15 cellular contexts compared by ENCODE assay signal in genomic region chr3:170040283-170040907, GRCh38. TPM values are rescaled to one million over a fixed set of nuclear protein-coding genes. Genes with fewer than 3 reads are reported as not detected.
A peak's percentile ranks its signal among the peaks of the same experiment; 100 is the strongest.
DNase-seq lines count a peak whose midpoint lies in the region; ATAC-seq, FAIRE-seq and TF ChIP-seq lines count a peak whose summit lies in the region.
"Had no signal": no experiment of that assay in that cellular context is flagged by ENCODE, and none has a peak within 500 bp of the region (broad histone marks: within the 10 kb centered on the region; RNA-seq: fewer than 3 reads in every experiment).

No MANE protein-coding gene starts in this region.

- H3K9ac ChIP-seq in endothelial cell of umbilical vein (replicated peaks; ENCODE audit: extremely low read depth, insufficient read depth, low read length): no peak overlapping the region

- no peak for ATAC-seq in GM21515 (IDR thresholded peaks at IDR 0.05; ENCODE audit: unreplicated experiment)

- FAIRE-seq in endothelial cell of umbilical vein (lab: Jason Lieb, UNC): no peak
- FAIRE-seq: frontal cortex, keratinocyte had no signal

- intact Hi-C loops in endothelial cell of umbilical vein (cut with micrococcal nuclease): no loop called here

- no peak overlapping the region for H3K4me3 ChIP-seq in endothelial cell of umbilical vein (replicated peaks in 1 of 3; ENCODE audit: insufficient read depth in 1 of 3, low read depth in 1 of 3, low read length in 3 of 3)
- H3K4me3 ChIP-seq: SJCRH30, thoracic aorta had no signal

- no peak for TF ChIP-seq POLR2A in endothelial cell of umbilical vein (IDR thresholded peaks at IDR 0.05; ENCODE audit: low read depth, low read length)

- peak in 2 of 3 experiments; percentile 30 to 59 for DNase-seq in NCI-H1417 (lab: John Stamatoyannopoulos, UW)
- DNase-seq in NCI-H1417 treated with DMSO at 0.1 percent for 48 hours (lab: John Stamatoyannopoulos, UW): no peak
- DNase-seq in NCI-H1105 treated with DMSO at 0.1 percent for 48 hours (lab: John Stamatoyannopoulos, UW): peak; percentile 76
- no peak for DNase-seq in endothelial cell of umbilical vein (ENCODE audit: low read depth, low spot score)
- DNase-seq in retina: peak; percentile 36
- DNase-seq in OCI-M1 (lab: John Stamatoyannopoulos, UW): no peak
- DNase-seq in RWPE1 (ENCODE audit: low spot score): no peak
- DNase-seq: CD8-positive, alpha-beta memory T cell; dermis blood vessel endothelial cell; SJCRH30 had no signal

- no peak overlapping the region for H2AFZ ChIP-seq in endothelial cell of umbilical vein (ENCODE audit: low read depth, low read length)

- H3K36me3 ChIP-seq in endothelial cell of umbilical vein (ENCODE audit: control insufficient read depth in 2 of 2, extremely low read depth in 1 of 2, insufficient read depth in 2 of 2, low read length in 2 of 2): no peaks in the 10 kb centered on the region
- H3K36me3 ChIP-seq: SJCRH30, thoracic aorta had no signal

- H3K27ac ChIP-seq in endothelial cell of umbilical vein (ENCODE audit: insufficient read depth, low read depth, low read length) (no peak overlapping the region), RWPE1 (no peak overlapping the region)
- H3K27ac ChIP-seq: 22Rv1, SJCRH30, thoracic aorta had no signal

- H3K4me2 ChIP-seq in endothelial cell of umbilical vein (ENCODE audit: insufficient read depth, low read length): no peak overlapping the region

- no peaks in the 10 kb centered on the region for H3K9me3 ChIP-seq in endothelial cell of umbilical vein (replicated peaks; ENCODE audit: control insufficient read depth, insufficient read depth, low read length)
- H3K9me3 ChIP-seq: SJCRH30, thoracic aorta had no signal

- H3K27me3 ChIP-seq in endothelial cell of umbilical vein (ENCODE audit: control insufficient read depth in 2 of 2, insufficient read depth in 2 of 2, low read length in 2 of 2): peaks cover 29 to 31% of the 10 kb centered on the region in 2 experiments
- H3K27me3 ChIP-seq: SJCRH30 had no signal

- BruUV-seq in endothelial cell of umbilical vein (replicated peaks; lab: Mats Ljungman, UMichigan): no TSS peak

- POLR2A ChIA-PET in endothelial cell of umbilical vein (lab: Charles Lee): no interaction called here
- POLR2A ChIA-PET in RWPE1 (lab: Yijun Ruan, JAX; ENCODE audit: low non-redundant PET): no interaction called here

- peaks cover 5% of the 10 kb centered on the region for H3K4me1 ChIP-seq in endothelial cell of umbilical vein (ENCODE audit: control insufficient read depth, extremely low read depth, insufficient read depth, low read length)
- H3K4me1 ChIP-seq: SJCRH30 had no signal

- TF ChIP-seq CTCF in endothelial cell of umbilical vein (IDR thresholded peaks at IDR 0.05; ENCODE audit: extremely low read depth in 1 of 2, insufficient read depth in 1 of 2, low read depth in 1 of 2, low read length in 2 of 2) (no peak), RWPE1 (conservative IDR thresholded peaks at IDR 0.05; ENCODE audit: low read depth) (no peak)

- H4K20me1 ChIP-seq in endothelial cell of umbilical vein (replicated peaks; ENCODE audit: control insufficient read depth, extremely low read depth, insufficient read depth, low read length): no peaks in the 10 kb centered on the region

- dilution Hi-C loops in endothelial cell of umbilical vein (cut with MboI; ENCODE audit: extremely low pct_ligation_motif_present, low sequenced_read_pairs): no loop called here

- CTCF ChIA-PET in endothelial cell of umbilical vein (lab: Charles Lee): interaction anchor here (1.0 to 1.7 kb wide), 3 partner anchors 8 to 17 kb away, joined by 3 to 9 read pairs (median 4); no protein-coding TSS in a partner anchor
- CTCF ChIA-PET in RWPE1 (lab: Yijun Ruan, JAX): interaction anchor here (0.7 kb wide), 1 partner anchor 9 kb away, joined by 3 read pairs; no protein-coding TSS in a partner anchor

- H3K79me2 ChIP-seq in endothelial cell of umbilical vein (ENCODE audit: control insufficient read depth, insufficient read depth, low read length): no peaks in the 10 kb centered on the region

- no peaks in the 10 kb centered on the region for H3K9me1 ChIP-seq in endothelial cell of umbilical vein (replicated peaks; ENCODE audit: control insufficient read depth, extremely low read depth, insufficient read depth, low read length)

TF ChIP-seq in endothelial cell of umbilical vein, 7 proteins besides CTCF, POLR2A, EP300 and RAD21:
- TF ChIP-seq EZH2 (IDR thresholded peaks at IDR 0.05; ENCODE audit: borderline replicate concordance, low read depth, low read length, severe bottlenecking) (peak; percentile 42), POLR2AphosphoS5 (IDR thresholded peaks at IDR 0.05; ENCODE audit: insufficient read depth, low read depth, low read length) (no peak)

RNA-seq across cellular contexts. Expression of gene GPR160, which starts 2.6 kb away (rescaled TPM):
- 1.1 and 1.3 TPM in 2 replicates for total RNA-seq in endothelial cell of umbilical vein
- polyA plus RNA-seq in endothelial cell of umbilical vein: 0.35 and 0.39 TPM in 2 replicates
- polyA plus RNA-seq in endothelial cell of umbilical vein (2011; cell fraction: cytosol; rRNA removed): 0.35 TPM in 2 replicates
- 0.11 and 0.21 TPM in 2 replicates for polyA plus RNA-seq in endothelial cell of umbilical vein (2011; cell fraction: nucleus; rRNA removed)
- 0.20 and 0.37 TPM in 2 replicates for polyA plus RNA-seq in endothelial cell of umbilical vein (2012)
- polyA minus RNA-seq in endothelial cell of umbilical vein: 0.41 and 1.7 TPM in 2 replicates
- 5.9 TPM for polyA minus RNA-seq in endothelial cell of umbilical vein (2011; cell fraction: cytosol; rRNA and poly(A)+ RNA removed)
- polyA minus RNA-seq in endothelial cell of umbilical vein (2011; cell fraction: nucleus; rRNA and poly(A)+ RNA removed): 0.48 and 0.91 TPM in 2 replicates

Comparison
In these comparisons a context has a peak if more than half of its experiments do, and no peak if none do; other contexts are left out.
1. DNase-seq: peak in NCI-H1417 (2 of 3), NCI-H1105 treated with DMSO at 0.1 percent for 48 hours (single experiment) and retina (single experiment); none in NCI-H1417 treated with DMSO at 0.1 percent for 48 hours (single experiment), endothelial cell of umbilical vein (single experiment), OCI-M1 (single experiment) and RWPE1 (single experiment).